9 cellular contexts compared by ENCODE assay signal in genomic region chr2:222295368-222296041, GRCh38. TPM values are rescaled to one million over a fixed set of nuclear protein-coding genes. Genes with fewer than 3 reads are reported as not detected.
DNase-seq lines count a peak whose midpoint lies in the region; ATAC-seq and TF ChIP-seq lines count a peak whose summit lies in the region.
"Had no signal": no experiment of that assay in that cellular context is flagged by ENCODE, and none has a peak within 500 bp of the region (broad histone marks: within the 10 kb centered on the region; RNA-seq: fewer than 3 reads in every experiment).

No MANE protein-coding gene starts in this region.

- no peak overlapping the region for H2BK12ac ChIP-seq in mesenchymal stem cell (ENCODE audit: low read length in 2 of 2)

- H3K4me3 ChIP-seq in left ventricle myocardium inferior (peak overlapping the region; percentile 42), mammary epithelial cell (replicated peaks in 1 of 3; ENCODE audit: insufficient read depth in 1 of 3, low read depth in 2 of 3, low read length in 3 of 3) (no peak overlapping the region), mesenchymal stem cell (ENCODE audit: insufficient read depth in 1 of 2, low read depth in 1 of 2, low read length in 2 of 2) (peak overlapping the region; percentile 33 to 82), urinary bladder (ENCODE audit: low read depth, low read length) (peak overlapping the region; percentile 15), uterus (peak overlapping the region in 1 of 2 donors; percentile 14)

- in situ Hi-C loops in mammary epithelial cell (cut with MboI; ENCODE audit: low sequenced_read_pairs in 2 of 2), result no loop called here

- TF ChIP-seq CTCF in left ventricle myocardium inferior (IDR thresholded peaks at IDR 0.05; ENCODE audit: borderline replicate concordance), result no peak
- TF ChIP-seq CTCF in mammary epithelial cell (conservative IDR thresholded peaks at IDR 0.05 in 1 of 2, IDR thresholded peaks at IDR 0.05 in 1 of 2; ENCODE audit: extremely low read depth in 1 of 2, insufficient read depth in 1 of 2, low read depth in 1 of 2, low read length in 2 of 2), result no peak
- no peak for TF ChIP-seq CTCF in uterus (IDR thresholded peaks at IDR 0.05)
- TF ChIP-seq CTCF in foreskin keratinocyte (conservative IDR thresholded peaks at IDR 0.05), result no peak

- H3K27me3 ChIP-seq in left ventricle myocardium inferior (ENCODE audit: low read depth), result peaks cover 100% of the 10 kb centered on the region
- H3K27me3 ChIP-seq in mammary epithelial cell (ENCODE audit: insufficient read depth, low read length), result peaks cover 88% of the 10 kb centered on the region
- peaks cover 98 to 99% of the 10 kb centered on the region in 2 experiments for H3K27me3 ChIP-seq in mesenchymal stem cell (ENCODE audit: control insufficient read depth in 1 of 2, insufficient read depth in 1 of 2, low read length in 2 of 2)
- H3K27me3 ChIP-seq in uterus, result peaks cover 32 to 84% of the 10 kb centered on the region in 2 donors
- H3K27me3 ChIP-seq in foreskin keratinocyte, result peaks cover 100% of the 10 kb centered on the region

- no peaks in the 10 kb centered on the region for H3K79me2 ChIP-seq in mammary epithelial cell (ENCODE audit: insufficient read depth, low read length)

- H2BK5ac ChIP-seq in mesenchymal stem cell (ENCODE audit: low read depth, low read length, poor library complexity, severe bottlenecking), result no peak overlapping the region

- H3K4me2 ChIP-seq in mammary epithelial cell (ENCODE audit: insufficient read depth, low read depth, low read length) (peak overlapping the region; percentile 60), mesenchymal stem cell (ENCODE audit: low read length, poor library complexity, severe bottlenecking) (peak overlapping the region; percentile 73)

- CTCF ChIA-PET in mammary epithelial cell (lab: Charles Lee; ENCODE audit: low non-redundant PET), result no interaction called here

- no peak overlapping the region for H2BK120ac ChIP-seq in mesenchymal stem cell (ENCODE audit: low read depth, low read length)

- H2AFZ ChIP-seq in mammary epithelial cell (ENCODE audit: low read depth, low read length) (peak overlapping the region; percentile 27), mesenchymal stem cell (ENCODE audit: low read depth, low read length) (no peak overlapping the region)

- H2AK5ac ChIP-seq in mesenchymal stem cell (ENCODE audit: low read length, severe bottlenecking), result no peak overlapping the region

- no peaks in the 10 kb centered on the region for H4K20me1 ChIP-seq in mammary epithelial cell (ENCODE audit: insufficient read depth, low read length)

- H3K9ac ChIP-seq in mammary epithelial cell (ENCODE audit: insufficient read depth, low read length) (no peak overlapping the region), mesenchymal stem cell (ENCODE audit: low read length) (peak overlapping the region; percentile 62)

- no peak overlapping the region for H4K8ac ChIP-seq in mesenchymal stem cell (ENCODE audit: low read length)

- H4K91ac ChIP-seq in mesenchymal stem cell (ENCODE audit: low read length), result no peak overlapping the region

- no peaks in the 10 kb centered on the region for H3K9me3 ChIP-seq in left ventricle myocardium inferior (replicated peaks)
- no peaks in the 10 kb centered on the region for H3K9me3 ChIP-seq in mammary epithelial cell (replicated peaks; ENCODE audit: insufficient read depth, low read length)
- no peaks in the 10 kb centered on the region for H3K9me3 ChIP-seq in mesenchymal stem cell (ENCODE audit: control insufficient read depth, low read length)
- H3K9me3 ChIP-seq in uterus, result no peaks in the 10 kb centered on the region

- DNase-seq in left ventricle myocardium inferior (no peak), left ventricle myocardium superior (no peak), mammary epithelial cell (no peak), mesenchymal stem cell (no peak), ecto neural progenitor cell (ENCODE audit: low spot score) (no peak), uterus (no peak), foreskin keratinocyte (no peak)
- DNase-seq: DMS 273 treated with DMSO at 0.1 percent for 48 hours had no signal

- BruUV-seq in mammary epithelial cell (replicated peaks; lab: Mats Ljungman, UMichigan), result no TSS peak

- H3K14ac ChIP-seq in mesenchymal stem cell (ENCODE audit: low read length in 2 of 2), result no peak overlapping the region

- H3K79me1 ChIP-seq in mesenchymal stem cell (replicated peaks; ENCODE audit: low read length, poor library complexity, severe bottlenecking), result no peaks in the 10 kb centered on the region

- dilution Hi-C loops in mammary epithelial cell (cut with HindIII; ENCODE audit: low sequenced_read_pairs), result no loop called here

- no peak overlapping the region for H3K27ac ChIP-seq in left ventricle myocardium inferior (replicated peaks)
- H3K27ac ChIP-seq in mammary epithelial cell (ENCODE audit: insufficient read depth, low read depth, low read length), result no peak overlapping the region
- H3K27ac ChIP-seq in mesenchymal stem cell (ENCODE audit: low read length, poor library complexity, severe bottlenecking), result no peak overlapping the region
- H3K27ac ChIP-seq in urinary bladder (ENCODE audit: low read depth), result no peak overlapping the region
- no peak overlapping the region for H3K27ac ChIP-seq in uterus
- H3K27ac ChIP-seq in foreskin keratinocyte, result no peak overlapping the region

- no peak overlapping the region for H2BK15ac ChIP-seq in mesenchymal stem cell (ENCODE audit: low read depth, poor library complexity, severe bottlenecking)

- H3K36me3 ChIP-seq in left ventricle myocardium inferior (no peaks in the 10 kb centered on the region), mammary epithelial cell (ENCODE audit: insufficient read depth, low read length) (no peaks in the 10 kb centered on the region), mesenchymal stem cell (ENCODE audit: control insufficient read depth in 1 of 2, insufficient read depth in 2 of 2, low read depth in 1 of 2, low read length in 2 of 2) (no peaks in the 10 kb centered on the region), urinary bladder (ENCODE audit: insufficient read depth) (no peaks in the 10 kb centered on the region), uterus (no peaks in the 10 kb centered on the region)

- no peak overlapping the region for H3K4ac ChIP-seq in mesenchymal stem cell (ENCODE audit: low read depth in 1 of 2, low read length in 2 of 2)

- ATAC-seq in left ventricle myocardium superior, result no peak
- ATAC-seq in foreskin keratinocyte, result no peak

- no peak overlapping the region for H3K23ac ChIP-seq in mesenchymal stem cell (ENCODE audit: low read length in 2 of 2)

- H3K18ac ChIP-seq in mesenchymal stem cell (ENCODE audit: low read depth in 1 of 2, low read length in 2 of 2), result no peak overlapping the region

- 14% methylated on average over 30 of the region's 33 CpGs for WGBS in mammary epithelial cell (ENCODE audit: low coverage, missing lambda C conversion rate)
- 5% methylated on average over 30 of the region's 33 CpGs for WGBS in mesenchymal stem cell
- 4% methylated on average over 33 of the region's 33 CpGs for WGBS in urinary bladder

- TF ChIP-seq POLR2A in uterus (IDR thresholded peaks at IDR 0.05), result no peak

- peaks cover 29% of the 10 kb centered on the region for H3K4me1 ChIP-seq in left ventricle myocardium inferior
- H3K4me1 ChIP-seq in mammary epithelial cell (ENCODE audit: insufficient read depth, low read length), result peaks cover 3% of the 10 kb centered on the region
- H3K4me1 ChIP-seq in mesenchymal stem cell (ENCODE audit: control insufficient read depth, insufficient read depth, low read depth, low read length), result peaks cover 29% of the 10 kb centered on the region
- peaks cover 3% of the 10 kb centered on the region for H3K4me1 ChIP-seq in urinary bladder (ENCODE audit: insufficient read depth)
- H3K4me1 ChIP-seq in uterus, result peaks cover 0 to 8% of the 10 kb centered on the region in 2 donors
- no peaks in the 10 kb centered on the region for H3K4me1 ChIP-seq in foreskin keratinocyte

- intact Hi-C loops in left ventricle myocardium inferior (cut with micrococcal nuclease) (no loop called here), left ventricle myocardium superior (cut with micrococcal nuclease) (no loop called here), mammary epithelial cell (cut with micrococcal nuclease) (no loop called here), uterus (cut with DNase I; ENCODE audit: low total_unique reads) (no loop called here)

RNA-seq across cellular contexts. Expression of gene PAX3, which starts 3.3 kb away (rescaled TPM):
- total RNA-seq in left ventricle myocardium inferior, result 0.30 TPM
- total RNA-seq in left ventricle myocardium superior, result not detected
- total RNA-seq in mammary epithelial cell, result not detected
- polyA plus RNA-seq in mammary epithelial cell, result not detected
- not detected for polyA minus RNA-seq in mammary epithelial cell
- polyA plus RNA-seq in mesenchymal stem cell (2013, experiment 1 of 2), result not detected
- polyA plus RNA-seq in mesenchymal stem cell (2013, experiment 2 of 2), result not detected
- total RNA-seq in urinary bladder, result 3.3 TPM
- polyA plus RNA-seq in urinary bladder, result not detected
- not detected for total RNA-seq in uterus
- not detected in 2 replicates for total RNA-seq in foreskin keratinocyte
- not detected in 2 replicates for polyA plus RNA-seq in foreskin keratinocyte

Comparison
In these comparisons a context has a peak if more than half of its experiments do, and no peak if none do; other contexts are left out.
1. H3K4me3 ChIP-seq: peak in left ventricle myocardium inferior (single experiment), mesenchymal stem cell (2 of 2) and urinary bladder (single experiment); none in mammary epithelial cell (0 of 3).